ENCODE assay signal across 25 cellular contexts in the genomic region with DNA sequence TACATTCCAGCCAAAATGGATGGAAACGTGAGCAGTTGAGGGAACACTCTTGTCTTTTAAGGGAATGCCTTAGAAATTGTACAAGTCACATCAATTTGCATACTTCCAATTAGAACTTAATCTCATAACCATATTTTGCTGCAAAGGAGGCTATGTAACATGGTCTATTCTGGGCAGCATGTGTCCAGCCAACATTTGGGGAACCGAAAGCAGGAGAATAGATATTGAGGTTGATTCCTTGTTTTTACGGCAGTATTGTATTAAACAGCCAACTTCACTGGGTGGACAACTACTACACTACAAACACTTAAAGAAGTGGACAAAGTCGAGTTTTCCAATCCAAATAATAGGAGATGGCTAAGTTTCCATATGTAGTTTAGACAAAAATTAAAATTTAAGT.
"Had no signal": no experiment of that assay in that cellular context is flagged by ENCODE, and none has a peak within 500 bp of the region (broad histone marks: within the 10 kb centered on the region; RNA-seq: fewer than 3 reads in every experiment).

No MANE protein-coding gene starts in this region.

- H3K36me3 ChIP-seq: breast epithelium, colonic mucosa, SJCRH30, WERI-Rb-1 had no signal

- H3K4me1 ChIP-seq: breast epithelium, colonic mucosa had no signal

- H3K4me3 Mint-ChIP-seq: activated CD4-positive, alpha-beta T cell treated with anti-CD3 and anti-CD28 coated beads for 36 hours; activated CD8-positive, alpha-beta T cell treated with anti-CD3 and anti-CD28 coated beads for 36 hours had no signal

- H3K9me3 ChIP-seq: breast epithelium, colonic mucosa, SJCRH30, SK-N-SH had no signal

- H3K9me3 Mint-ChIP-seq: activated CD8-positive, alpha-beta T cell treated with anti-CD3 and anti-CD28 coated beads for 36 hours had no signal

- H3K27me3 ChIP-seq: breast epithelium, colonic mucosa, SJCRH30 had no signal

- H3K27ac Mint-ChIP-seq: activated CD4-positive, alpha-beta T cell treated with anti-CD3 and anti-CD28 coated beads for 36 hours; activated CD8-positive, alpha-beta T cell treated with anti-CD3 and anti-CD28 coated beads for 36 hours had no signal

- H3K27ac ChIP-seq: breast epithelium, colonic mucosa, RWPE1, SJCRH30, WERI-Rb-1 had no signal

- H3K4me3 ChIP-seq: breast epithelium, colonic mucosa, SJCRH30 had no signal

- DNase-seq: activated CD4-positive, alpha-beta T cell treated with anti-CD3 and anti-CD28 coated beads for 36 hours; activated CD4-positive, alpha-beta T cell treated with anti-CD3 and anti-CD28 coated beads, Interleukin-2, amount 50 U/mL, for 1 hour; activated CD8-positive, alpha-beta memory T cell treated with anti-CD3 and anti-CD28 coated beads, Interleukin-2, amount 50 U/mL, for 48 hours; activated CD8-positive, alpha-beta T cell treated with anti-CD3 and anti-CD28 coated beads for 36 hours; activated naive CD4-positive, alpha-beta T cell treated with anti-CD3 and anti-CD28 coated beads, Interleukin-2, amount 50 U/mL, for 16 hours; activated T-cell treated with anti-CD3 and anti-CD28 coated beads, Interleukin-2, amount 50 U/mL, for 1 hour; aorta; caudate nucleus; colonic mucosa; KG1; NCI-H1048; NCI-H1417; NCI-H1694; NCI-H2029; NCI-H510A; NCI-H82; NK-92 treated with Interleukin-12 subunit alpha and Interleukin-12 subunit beta, amount 100 ng/mL, for 24 hours; OCI-M1; Right ventricle myocardium superior; SK-N-SH; T-helper 1 cell; WERI-Rb-1 had no signal
